Comparison of ENCODE assay signal across 8 cellular contexts in the genomic region with DNA sequence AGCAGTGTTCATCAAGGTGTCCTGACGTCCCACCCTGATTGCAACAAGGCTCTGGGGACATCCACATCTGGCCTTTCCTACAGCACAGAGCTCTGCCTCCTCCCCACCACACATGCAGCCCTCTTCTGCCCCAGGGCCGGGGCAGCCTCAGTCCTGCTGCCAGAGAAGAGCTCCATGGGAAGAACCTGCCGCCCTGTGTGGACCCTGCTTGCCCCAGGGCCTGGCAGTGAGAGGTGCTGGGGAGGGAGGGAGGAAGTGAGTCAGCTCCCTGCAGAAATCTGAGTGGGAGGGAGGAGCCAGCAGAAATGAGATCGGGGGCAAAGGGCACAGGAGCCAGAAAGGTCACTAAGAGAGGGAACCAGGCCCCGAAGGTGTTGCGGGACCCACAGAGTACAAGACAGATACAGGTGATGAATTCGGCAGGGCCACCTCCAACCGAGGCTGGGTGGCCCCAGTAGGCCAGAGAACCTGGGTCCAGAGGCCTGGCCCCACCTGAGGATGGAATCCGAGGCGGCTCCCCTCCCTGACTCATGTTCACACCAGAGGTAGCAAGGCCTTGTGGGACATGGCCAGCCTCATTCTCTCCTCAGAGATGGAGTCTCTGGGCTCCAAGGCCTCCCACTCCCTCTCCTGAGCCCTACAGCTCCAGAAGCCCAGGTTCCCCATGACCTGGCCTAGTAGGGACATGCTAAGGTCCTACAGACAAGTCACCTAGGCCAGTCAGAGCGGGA. TPM values are rescaled to one million over a fixed set of nuclear protein-coding genes. Genes with fewer than 3 reads are reported as not detected.
DNase-seq lines count a peak whose midpoint lies in the region; ATAC-seq and TF ChIP-seq lines count a peak whose summit lies in the region.

No MANE protein-coding gene starts in this region.

- no peak for TF ChIP-seq CTCF in DND-41 (IDR thresholded peaks at IDR 0.05; ENCODE audit: borderline replicate concordance, extremely low read depth, low read length, poor library complexity, severe bottlenecking)

- H3K27ac Mint-ChIP-seq in activated naive CD4-positive, alpha-beta T cell treated with anti-CD3 and anti-CD28 coated beads, Interleukin-2, amount 50 U/mL, for 72 hours = peak overlapping the region; percentile 88 to 97

- peaks cover 22% of the 10 kb centered on the region for H3K4me1 ChIP-seq in DND-41 (ENCODE audit: insufficient read depth, low read length)

- no peaks in the 10 kb centered on the region for H3K9me3 Mint-ChIP-seq in activated naive CD4-positive, alpha-beta T cell treated with anti-CD3 and anti-CD28 coated beads, Interleukin-2, amount 50 U/mL, for 72 hours

- H3K79me2 ChIP-seq in DND-41 (ENCODE audit: insufficient read depth, low read length) = no peaks in the 10 kb centered on the region

- H3K27me3 ChIP-seq in DND-41 (ENCODE audit: insufficient read depth, low read length, poor library complexity) = no peaks in the 10 kb centered on the region

- no peak overlapping the region for H3K4me2 ChIP-seq in DND-41 (ENCODE audit: insufficient read depth, low read length)

- no peaks in the 10 kb centered on the region for H3K36me3 ChIP-seq in DND-41 (ENCODE audit: insufficient read depth, low read length)

- H3K36me3 Mint-ChIP-seq in activated naive CD4-positive, alpha-beta T cell treated with anti-CD3 and anti-CD28 coated beads, Interleukin-2, amount 50 U/mL, for 72 hours = no peaks in the 10 kb centered on the region

- no peak overlapping the region for H2AFZ ChIP-seq in DND-41 (ENCODE audit: low read depth, low read length)

- H3K9me3 ChIP-seq in DND-41 (ENCODE audit: insufficient read depth, low read length, severe bottlenecking) = no peaks in the 10 kb centered on the region

- DNase-seq in DND-41 = peak; percentile 64
- DNase-seq in RPMI7951 (ENCODE audit: low read depth) = peak; percentile 92
- peak; percentile 67 to 82 for DNase-seq in activated naive CD4-positive, alpha-beta T cell treated with anti-CD3 and anti-CD28 coated beads, Interleukin-2, amount 50 U/mL, for 72 hours (ENCODE audit: low spot score in 2 of 2)
- peak; percentile 68 for DNase-seq in iris pigment epithelial cell (ENCODE audit: low read depth)
- peak; percentile 52 to 73 for DNase-seq in stimulated activated CD4-positive, alpha-beta T cell treated with anti-CD3 and anti-CD28 coated beads, Interleukin-4, amount 100 ng/mL, for 4 hours
- DNase-seq in NCI-H146 (lab: John Stamatoyannopoulos, UW) = no peak
- no peak for DNase-seq in NCI-H524 treated with DMSO at 0.1 percent for 48 hours (lab: John Stamatoyannopoulos, UW)

- H3K9ac ChIP-seq in DND-41 (ENCODE audit: low read depth, low read length) = no peak overlapping the region; the same call in 1 of the 2 replicates

- ATAC-seq in DND-41 (ENCODE audit: insufficient read depth, low read depth) (peak; percentile 84), HG03097 (IDR thresholded peaks at IDR 0.05; ENCODE audit: low FRiP score, unreplicated experiment) (no peak)
- ATAC-seq in activated naive CD4-positive, alpha-beta T cell treated with anti-CD3 and anti-CD28 coated beads, Interleukin-2, amount 50 U/mL, for 72 hours = peak; percentile 94 to 95

- no peak overlapping the region for H3K4me3 ChIP-seq in DND-41 (ENCODE audit: low read depth in 1 of 2, low read length in 2 of 2)

- no peaks in the 10 kb centered on the region for H4K20me1 ChIP-seq in DND-41 (ENCODE audit: insufficient read depth, low read length)

- peak overlapping the region; percentile 48 for H3K27ac ChIP-seq in DND-41 (ENCODE audit: low read length)

RNA-seq across cellular contexts. Expression of a gene that starts 24.8 kb away (rescaled TPM):
- total RNA-seq in RPMI7951 (2014; rRNA removed; shearing (Covaris generic)) = 21.4 and 33.7 TPM in 2 replicates
- 10 to 100 TPM; 38.8 to 62.8 TPM for total RNA-seq in activated naive CD4-positive, alpha-beta T cell treated with anti-CD3 and anti-CD28 coated beads, Interleukin-2, amount 50 U/mL, for 72 hours

Comparison
In these comparisons a context has a peak if more than half of its experiments do, and no peak if none do; other contexts are left out.
1. DNase-seq: peak in DND-41 (single experiment), RPMI7951 (single experiment), activated naive CD4-positive, alpha-beta T cell treated with anti-CD3 and anti-CD28 coated beads, Interleukin-2, amount 50 U/mL, for 72 hours (2 of 2), iris pigment epithelial cell (single experiment) and stimulated activated CD4-positive, alpha-beta T cell treated with anti-CD3 and anti-CD28 coated beads, Interleukin-4, amount 100 ng/mL, for 4 hours (2 of 2); none in NCI-H146 (single experiment) and NCI-H524 treated with DMSO at 0.1 percent for 48 hours (single experiment).